1 cellular context compared by ENCODE assay signal in the genomic region with DNA sequence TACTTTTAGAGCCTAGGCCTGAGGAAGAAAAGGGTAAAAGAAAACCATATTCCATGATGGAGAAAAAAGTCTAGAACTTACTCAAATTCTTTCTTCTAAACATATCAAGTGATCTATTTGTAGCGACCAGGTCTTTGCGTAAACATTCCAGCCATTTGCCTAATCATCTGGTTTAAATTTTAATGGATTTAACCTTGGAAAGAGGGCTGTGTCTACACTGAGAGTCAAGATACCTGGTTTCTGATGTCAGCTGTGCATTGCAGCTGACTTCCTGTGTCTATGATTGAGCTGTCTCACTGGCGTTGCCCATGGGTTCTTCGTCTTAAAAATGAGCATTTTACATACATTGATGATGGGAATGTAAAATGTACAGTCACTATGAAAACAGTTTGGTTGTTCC.
TF ChIP-seq lines count a peak whose summit lies in the region.

No MANE protein-coding gene starts in this region.

TF ChIP-seq in liver, 16 proteins besides CTCF, POLR2A, EP300 and RAD21 (continued from another document):
- TF ChIP-seq, protein P1, sequence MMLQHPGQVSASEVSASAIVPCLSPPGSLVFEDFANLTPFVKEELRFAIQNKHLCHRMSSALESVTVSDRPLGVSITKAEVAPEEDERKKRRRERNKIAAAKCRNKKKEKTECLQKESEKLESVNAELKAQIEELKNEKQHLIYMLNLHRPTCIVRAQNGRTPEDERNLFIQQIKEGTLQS (IDR thresholded peaks at IDR 0.05), result peak; percentile 30
- TF ChIP-seq GABPA (IDR thresholded peaks at IDR 0.05 in 1 of 2, conservative IDR thresholded peaks at IDR 0.05 in 1 of 2) (peak; percentile 33 to 78), TAF1 (conservative IDR thresholded peaks at IDR 0.05) (no peak), FOXA1 (IDR thresholded peaks at IDR 0.05) (peak; percentile 83), FOXA2 (IDR thresholded peaks at IDR 0.05) (peak; percentile 95), SP1 (IDR thresholded peaks at IDR 0.05) (peak; percentile 79)
- TF ChIP-seq, protein P2, sequence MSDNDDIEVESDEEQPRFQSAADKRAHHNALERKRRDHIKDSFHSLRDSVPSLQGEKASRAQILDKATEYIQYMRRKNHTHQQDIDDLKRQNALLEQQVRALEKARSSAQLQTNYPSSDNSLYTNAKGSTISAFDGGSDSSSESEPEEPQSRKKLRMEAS (IDR thresholded peaks at IDR 0.05), result peak; percentile 5
- TF ChIP-seq, protein P3, sequence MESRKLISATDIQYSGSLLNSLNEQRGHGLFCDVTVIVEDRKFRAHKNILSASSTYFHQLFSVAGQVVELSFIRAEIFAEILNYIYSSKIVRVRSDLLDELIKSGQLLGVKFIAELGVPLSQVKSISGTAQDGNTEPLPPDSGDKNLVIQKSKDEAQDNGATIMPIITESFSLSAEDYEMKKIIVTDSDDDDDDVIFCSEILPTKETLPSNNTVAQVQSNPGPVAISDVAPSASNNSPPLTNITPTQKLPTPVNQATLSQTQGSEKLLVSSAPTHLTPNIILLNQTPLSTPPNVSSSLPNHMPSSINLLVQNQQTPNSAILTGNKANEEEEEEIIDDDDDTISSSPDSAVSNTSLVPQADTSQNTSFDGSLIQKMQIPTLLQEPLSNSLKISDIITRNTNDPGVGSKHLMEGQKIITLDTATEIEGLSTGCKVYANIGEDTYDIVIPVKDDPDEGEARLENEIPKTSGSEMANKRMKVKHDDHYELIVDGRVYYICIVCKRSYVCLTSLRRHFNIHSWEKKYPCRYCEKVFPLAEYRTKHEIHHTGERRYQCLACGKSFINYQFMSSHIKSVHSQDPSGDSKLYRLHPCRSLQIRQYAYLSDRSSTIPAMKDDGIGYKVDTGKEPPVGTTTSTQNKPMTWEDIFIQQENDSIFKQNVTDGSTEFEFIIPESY (IDR thresholded peaks at IDR 0.05), result peak; percentile 38
TF ChIP-seq in liver: peak in this region for 13.
